ENCODE assay signal across 8 cellular contexts in genomic region chr1:152461544-152461943, GRCh38. TPM values are rescaled to one million over a fixed set of nuclear protein-coding genes. Genes with fewer than 3 reads are reported as not detected.
DNase-seq lines count a peak whose midpoint lies in the region; ATAC-seq and TF ChIP-seq lines count a peak whose summit lies in the region.

No MANE protein-coding gene starts in this region.

- no peak for TF ChIP-seq POLR2A in heart left ventricle (IDR thresholded peaks at IDR 0.05)

- H3K9me3 Mint-ChIP-seq in CD8-positive, alpha-beta T cell: peaks cover 5% of the 10 kb centered on the region

- H3K27ac ChIP-seq in CD8-positive, alpha-beta T cell (ENCODE audit: low read depth, low read length): no peak overlapping the region
- no peak overlapping the region for H3K27ac ChIP-seq in RWPE2 (ENCODE audit: poor library complexity, severe bottlenecking)
- no peak overlapping the region for H3K27ac ChIP-seq in heart left ventricle
- no peak overlapping the region for H3K27ac ChIP-seq in smooth muscle cell (ENCODE audit: low read depth)

- H4K20me1 ChIP-seq in smooth muscle cell (ENCODE audit: low read depth): no peaks in the 10 kb centered on the region

- no peak overlapping the region for H3K4me2 ChIP-seq in smooth muscle cell

- H3K36me3 ChIP-seq in CD8-positive, alpha-beta T cell (ENCODE audit: insufficient read depth, low read length): no peaks in the 10 kb centered on the region
- H3K36me3 ChIP-seq in RWPE2 (ENCODE audit: low read depth): no peaks in the 10 kb centered on the region
- H3K36me3 ChIP-seq in heart left ventricle: no peaks in the 10 kb centered on the region
- no peaks in the 10 kb centered on the region for H3K36me3 ChIP-seq in smooth muscle cell (ENCODE audit: low read depth)

- TF ChIP-seq CTCF in CD8-positive, alpha-beta T cell (IDR thresholded peaks at IDR 0.05): peak; percentile 50
- TF ChIP-seq CTCF in RWPE2 (IDR thresholded peaks at IDR 0.05; ENCODE audit: poor library complexity, severe bottlenecking) (peak; percentile 82), heart left ventricle (IDR thresholded peaks at IDR 0.05) (peak; percentile 49 to 70 (median 60)), smooth muscle cell (IDR thresholded peaks at IDR 0.05; ENCODE audit: borderline replicate concordance, insufficient read depth, poor library complexity, severe bottlenecking) (peak; percentile 24)

- H3K79me2 ChIP-seq in smooth muscle cell (ENCODE audit: low read depth): no peaks in the 10 kb centered on the region

- H3F3A ChIP-seq in smooth muscle cell (ENCODE audit: low read depth): no peaks in the 10 kb centered on the region

- WGBS in heart left ventricle, 4 donors: 6 to 13% (median 9%) methylated on average over 6 of the region's 6 CpGs
- 17% methylated on average over 6 of the region's 6 CpGs for WGBS in smooth muscle cell (ENCODE audit: low lambda C conversion rate)

- H3K4me1 ChIP-seq in CD8-positive, alpha-beta T cell (ENCODE audit: insufficient read depth, low read length): no peaks in the 10 kb centered on the region
- H3K4me1 ChIP-seq in RWPE2 (ENCODE audit: insufficient read depth, poor library complexity, severe bottlenecking): no peaks in the 10 kb centered on the region
- H3K4me1 ChIP-seq in heart left ventricle: peaks cover 0 to 13% (median 2%) of the 10 kb centered on the region in 12 donors
- H3K4me1 ChIP-seq in smooth muscle cell (ENCODE audit: low read depth): no peaks in the 10 kb centered on the region

- no peaks in the 10 kb centered on the region for H3K9me3 ChIP-seq in CD8-positive, alpha-beta T cell (ENCODE audit: low read length)
- H3K9me3 ChIP-seq in RWPE2 (ENCODE audit: severe bottlenecking) (no peaks in the 10 kb centered on the region), heart left ventricle (peaks cover 0 to 17% (median 0%) of the 10 kb centered on the region in 12 donors), smooth muscle cell (replicated peaks; ENCODE audit: low read depth) (no peaks in the 10 kb centered on the region)

- no peak overlapping the region for H3K4me3 ChIP-seq in CD8-positive, alpha-beta T cell (ENCODE audit: low read depth, low read length)
- H3K4me3 ChIP-seq in RWPE2 (ENCODE audit: severe bottlenecking) (no peak overlapping the region), heart left ventricle (no peak overlapping the region), smooth muscle cell (no peak overlapping the region)

- ATAC-seq in CD8-positive, alpha-beta T cell: peak; percentile 44
- ATAC-seq in RWPE2 (ENCODE audit: low read depth) (peak; percentile 71), heart left ventricle (peak in 3 of 4 donors; percentile 52 to 72 (median 68)), GM21367 (IDR thresholded peaks at IDR 0.05; ENCODE audit: unreplicated experiment) (no peak)

- H2AFZ ChIP-seq in smooth muscle cell (ENCODE audit: low read depth): no peak overlapping the region

- H3K27me3 ChIP-seq in CD8-positive, alpha-beta T cell (ENCODE audit: insufficient read depth, low read length): no peaks in the 10 kb centered on the region
- H3K27me3 ChIP-seq in RWPE2 (ENCODE audit: insufficient read depth, poor library complexity, severe bottlenecking): no peaks in the 10 kb centered on the region
- peaks cover 0 to 7% (median 0%) of the 10 kb centered on the region in 9 donors for H3K27me3 ChIP-seq in heart left ventricle
- no peaks in the 10 kb centered on the region for H3K27me3 ChIP-seq in smooth muscle cell (ENCODE audit: low read depth)

- H3K27me3 Mint-ChIP-seq in CD8-positive, alpha-beta T cell (ENCODE audit: low read depth): no peaks in the 10 kb centered on the region

- H3K36me3 Mint-ChIP-seq in CD8-positive, alpha-beta T cell: no peaks in the 10 kb centered on the region

- H3K4me1 Mint-ChIP-seq in CD8-positive, alpha-beta T cell (ENCODE audit: low read depth): peaks cover 26% of the 10 kb centered on the region

- H3K9ac ChIP-seq in smooth muscle cell (ENCODE audit: low read depth): no peak overlapping the region

- peak; percentile 25 to 69 (median 48) for DNase-seq in CD8-positive, alpha-beta T cell
- DNase-seq in HuH-7 (ENCODE audit: low spot score) (peak; percentile 19), RWPE2 (ENCODE audit: low spot score) (no peak), heart left ventricle (peak in 4 of 5 donors; percentile 28 to 36 (median 34)), smooth muscle cell (lab: John Stamatoyannopoulos, UW; ENCODE audit: unreplicated experiment) (no peak), epidermal melanocyte (ENCODE audit: insufficient read length, low spot score) (no peak)
- DNase-seq in activated naive CD4-positive, alpha-beta T cell treated with Interleukin-2 at 50 U/mL for 16 hours: peak; percentile 53

- H3K27ac Mint-ChIP-seq in CD8-positive, alpha-beta T cell: no peak overlapping the region

- intact Hi-C loops in CD8-positive, alpha-beta T cell (cut with DNase I, micrococcal nuclease): no loop called here
- intact Hi-C loops in heart left ventricle (cut with DNase I): loop anchor here in 2 of 10 donors (2.0 to 5.0 kb wide), 2 partner anchors 273 to 319 kb away; no protein-coding TSS in a partner anchor

- H3K4me3 Mint-ChIP-seq in CD8-positive, alpha-beta T cell: no peak overlapping the region

- POLR2A ChIA-PET in CD8-positive, alpha-beta T cell (lab: Charles Lee): no interaction called here

- CTCF ChIA-PET in CD8-positive, alpha-beta T cell (lab: Charles Lee): interaction anchor here (0.7 to 1.5 kb wide), 3 partner anchors 273 to 408 kb away, joined by 3 to 5 read pairs (median 3); no protein-coding TSS in a partner anchor

RNA-seq across cellular contexts. Expression of gene CRNN, which starts 47.5 kb away (rescaled TPM):
- not detected for total RNA-seq in CD8-positive, alpha-beta T cell
- total RNA-seq in heart left ventricle (not detected), smooth muscle cell (not detected in 2 replicates)
- polyA plus RNA-seq in heart left ventricle (under 1 TPM in 1 of 2 donors, not detected in 1; 0.24 TPM), smooth muscle cell (not detected in 2 replicates)

RNA-seq across cellular contexts. Expression of gene LCE5A, which starts 49.1 kb away (rescaled TPM):
- total RNA-seq in CD8-positive, alpha-beta T cell: not detected
- total RNA-seq in heart left ventricle (not detected), smooth muscle cell (not detected in 2 replicates)
- polyA plus RNA-seq in heart left ventricle (not detected), smooth muscle cell (not detected in 2 replicates)

RNA-seq across cellular contexts. Expression of gene CRCT1, which starts 52.7 kb away (rescaled TPM):
- not detected for total RNA-seq in CD8-positive, alpha-beta T cell
- total RNA-seq in heart left ventricle (not detected), smooth muscle cell (not detected in 2 replicates)
- polyA plus RNA-seq in heart left ventricle (not detected), smooth muscle cell (not detected in 2 replicates)

Comparison
In these comparisons a context has a peak if more than half of its experiments do, and no peak if none do; other contexts are left out.
1. DNase-seq: peak in CD8-positive, alpha-beta T cell (7 of 7), HuH-7 (single experiment), activated naive CD4-positive, alpha-beta T cell treated with Interleukin-2 at 50 U/mL for 16 hours (single experiment) and heart left ventricle (4 of 5); none in RWPE2 (single experiment), smooth muscle cell (single experiment) and epidermal melanocyte (single experiment).
2. CTCF ChIP-seq: peak in every context shown above with its lines; median percentile 82 in RWPE2; 60 in heart left ventricle; 50 in CD8-positive, alpha-beta T cell; 24 in smooth muscle cell.